25 cellular contexts compared by ENCODE assay signal in genomic region chr1:236273358-236273757, GRCh38.
"Had no signal": no experiment of that assay in that cellular context is flagged by ENCODE, and none has a peak within 500 bp of the region (broad histone marks: within the 10 kb centered on the region; RNA-seq: fewer than 3 reads in every experiment).

No MANE protein-coding gene starts in this region.

- H3K36me3 ChIP-seq: adrenal gland, brain microvascular endothelial cell, SJCRH30 had no signal

- H3K4me3 Mint-ChIP-seq: activated CD4-positive, alpha-beta T cell treated with anti-CD3 and anti-CD28 coated beads, Interleukin-2, amount 10 ng/mL, durations not matched to agents 24 days and 14 days; activated CD8-positive, alpha-beta T cell treated with anti-CD3 and anti-CD28 coated beads, Interleukin-2, amount 10 ng/mL, durations not matched to agents 7 days and 5 days; activated naive CD4-positive, alpha-beta T cell treated with anti-CD3 and anti-CD28 coated beads for 36 hours; activated T-cell treated with anti-CD3 and anti-CD28 coated beads, Interleukin-2, amount 50 U/mL, for 4 hours; activated T-helper 1 cell treated with anti-CD3 and anti-CD28 coated beads, Interleukin-12 subunit alpha, Interleukin-12 subunit beta, Interleukin-2, Interleukin-4 antibody, amounts not matched to agents 30 ng/mL and 10 ng/mL and 1 ng/mL, durations not matched to agents 14 hours and 24 hours and 36 hours; T-helper 1 cell treated with Interleukin-12 subunit alpha and Interleukin-12 subunit beta and Interleukin-4 antibody, amounts not matched to agents 30 μg/mL and 1 μg/mL, for 36 hours; T-helper 2 cell treated with Interferon-gamma antibody and Interleukin-4, amounts not matched to agents 5 μg/mL and 100 μg/mL, for 36 hours had no signal

- H3K27ac Mint-ChIP-seq: activated CD4-positive, alpha-beta T cell treated with anti-CD3 and anti-CD28 coated beads, Interleukin-2, amount 10 ng/mL, durations not matched to agents 24 days and 14 days; activated CD8-positive, alpha-beta T cell treated with anti-CD3 and anti-CD28 coated beads, Interleukin-2, amount 10 ng/mL, durations not matched to agents 7 days and 5 days; activated naive CD4-positive, alpha-beta T cell treated with anti-CD3 and anti-CD28 coated beads for 36 hours; activated naive CD4-positive, alpha-beta T cell treated with anti-CD3 and anti-CD28 coated beads, Interleukin-2, amount 50 U/mL, for 72 hours; activated T-helper 1 cell treated with anti-CD3 and anti-CD28 coated beads, Interleukin-12 subunit alpha, Interleukin-12 subunit beta, Interleukin-2, Interleukin-4 antibody, amounts not matched to agents 30 ng/mL and 10 ng/mL and 1 ng/mL, durations not matched to agents 14 hours and 24 hours and 36 hours; T-helper 1 cell treated with Interleukin-12 subunit alpha and Interleukin-12 subunit beta and Interleukin-4 antibody, amounts not matched to agents 30 μg/mL and 1 μg/mL, for 36 hours; T-helper 2 cell treated with Interferon-gamma antibody and Interleukin-4, amounts not matched to agents 5 μg/mL and 100 μg/mL, for 36 hours had no signal

- FAIRE-seq: TTC549 had no signal

- H3K27ac ChIP-seq: adrenal gland, brain microvascular endothelial cell, KMS-11, SJCRH30 had no signal

- DNase-seq: activated CD4-positive, alpha-beta T cell treated with anti-CD3 and anti-CD28 coated beads, Interleukin-2, amount 10 ng/mL, durations not matched to agents 24 days and 14 days; activated CD4-positive, alpha-beta T cell treated with anti-CD3 and anti-CD28 coated beads, Interleukin-2, amount 50 U/mL, for 4 hours; activated CD8-positive, alpha-beta T cell treated with anti-CD3 and anti-CD28 coated beads, Interleukin-2, amount 10 ng/mL, durations not matched to agents 7 days and 5 days; activated gamma-delta T cell treated with Interleukin-2 at 50 U/mL for 16 hours; activated naive CD4-positive, alpha-beta T cell treated with anti-CD3 and anti-CD28 coated beads for 36 hours; activated T-cell treated with anti-CD3 and anti-CD28 coated beads for 4 hours; activated T-cell treated with anti-CD3 and anti-CD28 coated beads, Interleukin-2, amount 50 U/mL, for 4 hours; adrenal gland; brain microvascular endothelial cell; NCI-H146; NCI-H187; NCI-H2081; NCI-H345; NCI-H524 treated with DMSO at 0.1 percent for 48 hours; NCI-H774; SHP77; SJCRH30; SK-N-SH had no signal

- H3K4me3 ChIP-seq: adrenal gland, SJCRH30 had no signal

- H3K9ac ChIP-seq: KMS-11, SK-N-SH had no signal

- H3K4me2 ChIP-seq: KMS-11, SK-N-SH had no signal

- H3K4me1 ChIP-seq: adrenal gland, SJCRH30 had no signal

- H3K27me3 ChIP-seq: adrenal gland, brain microvascular endothelial cell, SJCRH30 had no signal

- H3K4me1 Mint-ChIP-seq: activated CD4-positive, alpha-beta T cell treated with anti-CD3 and anti-CD28 coated beads, Interleukin-2, amount 10 ng/mL, durations not matched to agents 24 days and 14 days had no signal

- ATAC-seq: activated CD8-positive, alpha-beta T cell treated with anti-CD3 and anti-CD28 coated beads, Interleukin-2, amount 10 ng/mL, durations not matched to agents 7 days and 5 days; activated naive CD4-positive, alpha-beta T cell treated with anti-CD3 and anti-CD28 coated beads, Interleukin-2, amount 50 U/mL, for 72 hours; activated T-cell treated with anti-CD3 and anti-CD28 coated beads, Interleukin-2, amount 50 U/mL, for 4 hours; Panc1 had no signal

- H3K9me3 ChIP-seq: adrenal gland, SJCRH30, SK-N-SH had no signal
